ENCODE assay signal across 8 cellular contexts in the genomic region with DNA sequence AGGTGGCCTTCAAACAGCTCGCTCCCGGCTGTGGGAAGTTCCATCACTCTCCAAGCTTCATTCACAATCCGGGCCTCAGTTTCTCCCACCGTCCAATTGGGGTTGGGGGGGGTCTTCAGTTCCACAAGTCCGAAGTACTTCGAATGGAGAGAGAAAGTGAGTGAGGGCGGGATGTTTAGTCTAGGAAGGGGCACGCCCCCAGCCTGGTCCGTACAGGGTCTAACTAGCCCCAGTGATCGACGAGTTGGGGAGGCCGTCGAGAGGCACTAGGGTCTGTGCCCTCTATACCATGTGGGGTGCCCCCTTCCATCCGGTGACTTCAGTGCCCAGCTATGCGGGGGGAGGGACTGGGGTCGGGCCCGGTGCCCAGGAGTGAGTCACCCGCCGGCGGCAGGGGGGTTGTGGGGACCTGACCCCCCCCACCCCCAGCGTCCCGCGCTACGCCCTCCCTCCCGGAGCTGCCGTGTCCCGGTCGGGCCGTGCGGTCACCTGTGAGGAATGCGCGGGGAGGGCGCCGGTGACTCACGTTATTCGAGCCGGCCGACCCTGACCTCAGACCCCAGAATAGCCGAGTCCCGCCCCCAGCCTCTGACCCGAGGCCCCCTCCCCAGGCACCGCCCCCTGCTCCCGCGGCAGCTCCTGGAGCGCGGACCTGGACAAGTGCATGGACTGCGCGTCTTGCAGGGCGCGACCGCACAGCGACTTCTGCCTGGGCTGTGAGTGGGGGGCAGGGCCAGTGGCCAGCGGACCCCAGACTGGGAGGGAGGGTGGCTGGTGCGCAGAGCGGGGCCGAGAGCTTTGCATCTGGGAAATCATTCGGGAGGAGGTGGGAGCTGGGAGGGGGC. TPM values are rescaled to one million over a fixed set of nuclear protein-coding genes. Genes with fewer than 3 reads are reported as not detected.
DNase-seq lines count a peak whose midpoint lies in the region; ATAC-seq and TF ChIP-seq lines count a peak whose summit lies in the region.

No MANE protein-coding gene starts in this region.

- TF ChIP-seq CTCF in H9 (conservative IDR thresholded peaks at IDR 0.05) (0 out of 3 replicates have a peak, but pooled peaks have one; percentile 5), glutamatergic neuron (IDR thresholded peaks at IDR 0.05; ENCODE audit: partially characterized antibody, unreplicated experiment) (no peak), omental fat pad (IDR thresholded peaks at IDR 0.05) (no peak), vagina (IDR thresholded peaks at IDR 0.05) (no peak)

- no peak overlapping the region for H2BK120ac ChIP-seq in H9 (ENCODE audit: low read depth, low read length, poor library complexity, severe bottlenecking)

- H3K36me3 Mint-ChIP-seq in H9 (ENCODE audit: insufficient read depth in 1 of 3, low read depth in 3 of 3) (peaks cover 13 to 37% (median 25%) of the 10 kb centered on the region in 3 experiments), glutamatergic neuron (ENCODE audit: unreplicated experiment) (no peaks in the 10 kb centered on the region)
- H3K36me3 Mint-ChIP-seq in activated naive CD4-positive, alpha-beta T cell treated with anti-CD3 and anti-CD28 coated beads, Interleukin-2, amount 50 U/mL, for 72 hours: peaks cover 5 to 11% of the 10 kb centered on the region in 2 donors

- H3K4me1 ChIP-seq in H9 (ENCODE audit: insufficient read depth, low read length) (peaks cover 2% of the 10 kb centered on the region; the same call in 1 of the 2 replicates), vagina (peaks cover 51% of the 10 kb centered on the region)

- H3K23me2 ChIP-seq in H9 (ENCODE audit: insufficient read length, low read depth, low read length, poor library complexity, severe bottlenecking): peaks cover 33% of the 10 kb centered on the region

- H3K27ac ChIP-seq in H9 (ENCODE audit: insufficient read length, low read depth, low read length): peak overlapping the region; percentile 64
- peak overlapping the region; percentile 96 for H3K27ac ChIP-seq in vagina

- no peaks in the 10 kb centered on the region for H3K36me3 ChIP-seq in vagina

- no peak overlapping the region for H4K5ac ChIP-seq in H9 (ENCODE audit: insufficient read length, low read depth, low read length)

- H3K4me1 Mint-ChIP-seq in H9: peaks cover 29 to 58% of the 10 kb centered on the region in 2 experiments
- peaks cover 14% of the 10 kb centered on the region for H3K4me1 Mint-ChIP-seq in glutamatergic neuron (ENCODE audit: low read depth, unreplicated experiment)

- DNase-seq in H9 (peak; percentile 96), RKO (ENCODE audit: low spot score) (peak; percentile 97), glutamatergic neuron (peak; percentile 31), omental fat pad (ENCODE audit: low spot score) (peak; percentile 68), vagina (ENCODE audit: extremely low spot score in 2 of 2) (peak in 1 of 2 donors; percentile 92)
- DNase-seq in activated naive CD4-positive, alpha-beta T cell treated with anti-CD3 and anti-CD28 coated beads, Interleukin-2, amount 50 U/mL, for 72 hours (ENCODE audit: low spot score in 2 of 2): peak; percentile 51 to 83

- H3K56ac ChIP-seq in H9 (ENCODE audit: insufficient read length, low read depth, low read length): no peak overlapping the region

- no peak overlapping the region for H4K8ac ChIP-seq in H9 (replicated peaks; ENCODE audit: insufficient read length, low read depth, low read length)

- no peak overlapping the region for H2AK5ac ChIP-seq in H9 (ENCODE audit: insufficient read length, low read length)

- intact Hi-C loops in vagina (cut with DNase I): no loop called here

- H3K23ac ChIP-seq in H9 (ENCODE audit: insufficient read length, low read depth, low read length): no peak overlapping the region

- H3K4me3 Mint-ChIP-seq in H9 (peak overlapping the region; percentile 93 to 96), glutamatergic neuron (ENCODE audit: unreplicated experiment) (peak overlapping the region; percentile 87)

- peak; percentile 17 to 39 for ATAC-seq in activated naive CD4-positive, alpha-beta T cell treated with anti-CD3 and anti-CD28 coated beads, Interleukin-2, amount 50 U/mL, for 72 hours
- ATAC-seq in omental fat pad (ENCODE audit: low FRiP score) (peak; percentile 52), GM21825 (IDR thresholded peaks at IDR 0.05; ENCODE audit: unreplicated experiment) (no peak), GM21390 (IDR thresholded peaks at IDR 0.05; ENCODE audit: unreplicated experiment) (no peak)

- TF ChIP-seq POLR2A in vagina (IDR thresholded peaks at IDR 0.05): no peak

- H3K27me3 Mint-ChIP-seq in H9 (ENCODE audit: low read depth) (peaks cover 7% of the 10 kb centered on the region; the same call in 1 of the 2 replicates), glutamatergic neuron (ENCODE audit: unreplicated experiment) (peaks cover 14% of the 10 kb centered on the region)

- H3K9ac ChIP-seq in H9 (ENCODE audit: extremely low read depth, insufficient read length, low read length): peak overlapping the region; percentile 76

- H3K79me1 ChIP-seq in H9 (ENCODE audit: insufficient read depth, low read depth, low read length, poor library complexity, severe bottlenecking): no peaks in the 10 kb centered on the region

- peak overlapping the region; percentile 87 for H3K14ac ChIP-seq in H9 (ENCODE audit: insufficient read depth, low read length)

- no peak overlapping the region for H2AFZ ChIP-seq in H9 (ENCODE audit: low read length)

- peaks cover 9% of the 10 kb centered on the region; the same call in 1 of the 2 replicates for H3K79me2 ChIP-seq in H9 (ENCODE audit: insufficient read depth, low read length)

- no peak overlapping the region for H4K91ac ChIP-seq in H9 (ENCODE audit: insufficient read length, low read depth, low read length)

- no peak overlapping the region for H2BK12ac ChIP-seq in H9 (ENCODE audit: insufficient read length, low read depth, low read length)

- no peaks in the 10 kb centered on the region for H3K27me3 ChIP-seq in H9 (ENCODE audit: insufficient read depth, low read length)
- H3K27me3 ChIP-seq in vagina: peaks cover 5% of the 10 kb centered on the region

- no CpG with 5 or more reads among the region's 57 CpGs for WGBS in H9 (ENCODE audit: extremely low coverage, insufficient read length, low lambda C conversion rate)

- no peak overlapping the region for H2BK5ac ChIP-seq in H9 (ENCODE audit: insufficient read length, low read length)

- H3K4me3 ChIP-seq in vagina: peak overlapping the region; percentile 63 to 68

- no peak overlapping the region for H3T11ph ChIP-seq in H9 (ENCODE audit: low read length)

- H2BK20ac ChIP-seq in H9 (ENCODE audit: low read depth, low read length, poor library complexity, severe bottlenecking): no peak overlapping the region

- H2BK15ac ChIP-seq in H9 (ENCODE audit: low read depth, low read length): no peak overlapping the region

- H3K27ac Mint-ChIP-seq in H9: peak overlapping the region; percentile 98 to 100 (median 99)
- peak overlapping the region; percentile 85 to 95 for H3K27ac Mint-ChIP-seq in activated naive CD4-positive, alpha-beta T cell treated with anti-CD3 and anti-CD28 coated beads, Interleukin-2, amount 50 U/mL, for 72 hours
- H3K27ac Mint-ChIP-seq in glutamatergic neuron (ENCODE audit: unreplicated experiment): peak overlapping the region; percentile 75

- no peak overlapping the region; the same call in 1 of the 2 replicates for H3K4ac ChIP-seq in H9 (ENCODE audit: low read depth, low read length)

- H3K4me2 ChIP-seq in H9 (ENCODE audit: insufficient read depth, insufficient read length, low read length): peak overlapping the region; percentile 51

- H3K9me3 Mint-ChIP-seq in H9 (no peaks in the 10 kb centered on the region; a peak in 2 of 5 replicates), glutamatergic neuron (ENCODE audit: unreplicated experiment) (peaks cover 2% of the 10 kb centered on the region)
- no peaks in the 10 kb centered on the region for H3K9me3 Mint-ChIP-seq in activated naive CD4-positive, alpha-beta T cell treated with anti-CD3 and anti-CD28 coated beads, Interleukin-2, amount 50 U/mL, for 72 hours

- H4K20me1 ChIP-seq in H9 (ENCODE audit: control insufficient read depth, insufficient read depth, insufficient read length): no peaks in the 10 kb centered on the region

- no peaks in the 10 kb centered on the region for H3K9me3 ChIP-seq in H9 (ENCODE audit: control insufficient read depth, low read depth, low read length)
- no peaks in the 10 kb centered on the region for H3K9me3 ChIP-seq in vagina

- H3K18ac ChIP-seq in H9 (ENCODE audit: insufficient read length, low read depth, low read length): peak overlapping the region; percentile 89

RNA-seq across cellular contexts. Expression of gene TNFRSF12A, which starts 0.7 kb away (rescaled TPM):
- 147 and 148 TPM in 2 replicates for total RNA-seq in H9 (2021)
- total RNA-seq in activated naive CD4-positive, alpha-beta T cell treated with anti-CD3 and anti-CD28 coated beads, Interleukin-2, amount 50 U/mL, for 72 hours: 10 to 100 TPM in 1 of 2 donors, 1 to 10 TPM in 1; 7.6 to 14.6 TPM
- 4.2 TPM for total RNA-seq in glutamatergic neuron (ENCODE audit: unreplicated experiment)
- total RNA-seq in omental fat pad: 100 to 1,000 TPM in 2 of 4 donors, 10 to 100 TPM in 1, 1 to 10 TPM in 1; 9.0 to 465 (median 94.3) TPM
- 12.3 TPM for total RNA-seq in vagina

RNA-seq across cellular contexts. Expression of gene CLDN6, which starts 2.8 kb away (rescaled TPM):
- total RNA-seq in H9 (2021) (743 and 757 TPM in 2 replicates), glutamatergic neuron (ENCODE audit: unreplicated experiment) (31.1 TPM), omental fat pad (not detected), vagina (not detected)
- total RNA-seq in activated naive CD4-positive, alpha-beta T cell treated with anti-CD3 and anti-CD28 coated beads, Interleukin-2, amount 50 U/mL, for 72 hours: not detected

RNA-seq across cellular contexts. Expression of gene HCFC1R1, which starts 2.9 kb away (rescaled TPM):
- total RNA-seq in H9 (2021): 61.1 and 61.3 TPM in 2 replicates
- total RNA-seq in activated naive CD4-positive, alpha-beta T cell treated with anti-CD3 and anti-CD28 coated beads, Interleukin-2, amount 50 U/mL, for 72 hours: 10 to 100 TPM; 40.9 to 47.3 TPM
- 117 TPM for total RNA-seq in glutamatergic neuron (ENCODE audit: unreplicated experiment)
- 10 to 100 TPM in 3 of 4 donors, 1 to 10 TPM in 1; 8.5 to 20.6 (median 13.1) TPM for total RNA-seq in omental fat pad
- 39.0 TPM for total RNA-seq in vagina

RNA-seq across cellular contexts. Expression of gene THOC6, which starts 3.0 kb away (rescaled TPM):
- total RNA-seq in H9 (2021) (65.7 and 68.2 TPM in 2 replicates), glutamatergic neuron (ENCODE audit: unreplicated experiment) (30.2 TPM), omental fat pad (10 to 100 TPM; 15.7 to 33.9 (median 26.7) TPM), vagina (22.6 TPM)
- 10 to 100 TPM; 35.3 to 65.2 TPM for total RNA-seq in activated naive CD4-positive, alpha-beta T cell treated with anti-CD3 and anti-CD28 coated beads, Interleukin-2, amount 50 U/mL, for 72 hours

RNA-seq across cellular contexts. Expression of gene CLDN9, which starts 8.1 kb away (rescaled TPM):
- total RNA-seq in H9 (2021) (1.3 and 1.5 TPM in 2 replicates), glutamatergic neuron (ENCODE audit: unreplicated experiment) (0.39 TPM), omental fat pad (under 1 TPM in 2 of 4 donors, not detected in 2; 0.24 to 0.63 TPM), vagina (not detected)
- under 1 TPM in 1 of 2 donors, not detected in 1; 0.11 TPM for total RNA-seq in activated naive CD4-positive, alpha-beta T cell treated with anti-CD3 and anti-CD28 coated beads, Interleukin-2, amount 50 U/mL, for 72 hours

Comparison
In these comparisons a context has a peak if more than half of its experiments do, and no peak if none do; other contexts are left out.
1. ATAC-seq: peak in activated naive CD4-positive, alpha-beta T cell treated with anti-CD3 and anti-CD28 coated beads, Interleukin-2, amount 50 U/mL, for 72 hours (2 of 2) and omental fat pad (single experiment); none in GM21825 (single experiment) and GM21390 (single experiment).
2. RNA of gene CLDN6, which starts 2.8 kb away (total RNA-seq): 743 to 757 TPM in H9 and 31.1 TPM in glutamatergic neuron (single experiment); not detected in activated naive CD4-positive, alpha-beta T cell treated with anti-CD3 and anti-CD28 coated beads, Interleukin-2, amount 50 U/mL, for 72 hours, not detected in omental fat pad and not detected in vagina (single experiment); every median in the first group is over 10 times any median in the second.
3. Peak in every context shown above with its lines, with median percentiles within 50 percentile points of each other: H3K27ac Mint-ChIP-seq.